Comparison of ENCODE assay signal across 10 cellular contexts in the genomic region with DNA sequence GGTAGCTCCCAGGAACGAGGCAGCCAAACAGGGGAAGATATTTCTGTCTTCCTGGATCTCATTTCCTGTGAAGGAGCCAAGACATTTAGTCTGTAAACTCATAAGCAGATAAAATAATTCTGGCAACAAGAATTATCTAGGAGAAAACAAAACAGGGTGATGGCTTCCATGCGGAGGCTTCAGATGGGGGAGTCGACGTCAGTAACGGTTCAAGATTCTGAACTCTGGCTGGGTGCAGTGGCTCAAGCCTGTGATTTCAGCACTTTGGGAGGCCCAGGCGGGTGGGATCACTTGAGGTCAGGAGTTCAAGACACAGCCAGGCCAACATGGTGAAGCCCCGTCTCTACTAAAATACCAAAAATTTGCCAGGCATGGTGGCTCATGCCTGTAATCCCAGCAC. TPM values are rescaled to one million over a fixed set of nuclear protein-coding genes. Genes with fewer than 3 reads are reported as not detected.
DNase-seq lines count a peak whose midpoint lies in the region; ATAC-seq and TF ChIP-seq lines count a peak whose summit lies in the region.
"Had no signal": no experiment of that assay in that cellular context is flagged by ENCODE, and none has a peak within 500 bp of the region (broad histone marks: within the 10 kb centered on the region; RNA-seq: fewer than 3 reads in every experiment).

No MANE protein-coding gene starts in this region.

- H3K36me3 ChIP-seq in thymus (ENCODE audit: control insufficient read depth, insufficient read depth): peaks cover 6% of the 10 kb centered on the region

- peaks cover 6% of the 10 kb centered on the region for H3K27me3 Mint-ChIP-seq in activated naive CD4-positive, alpha-beta T cell treated with anti-CD3 and anti-CD28 coated beads, Interleukin-2, amount 50 U/mL, for 24 hours
- H3K27me3 Mint-ChIP-seq in activated T-helper 17 cell treated with anti-CD3 and anti-CD28 coated beads, Interleukin-2, amount 50 U/mL, for 72 hours: no peaks in the 10 kb centered on the region

- H3K4me3 ChIP-seq in fibroblast of villous mesenchyme (ENCODE audit: low read depth, low read length) (no peak overlapping the region), thymus (ENCODE audit: low read length) (peak overlapping the region; percentile 92)

- DNase-seq in activated naive CD4-positive, alpha-beta T cell (lab: John Stamatoyannopoulos, UW): no peak
- peak; percentile 45 for DNase-seq in fibroblast of villous mesenchyme (ENCODE audit: low read depth)
- no peak for DNase-seq in NOMO-1 treated with dmso at 0.1 percent for 144 hours (lab: John Stamatoyannopoulos, UW; ENCODE audit: unreplicated experiment)
- DNase-seq: AML-193 had no signal

- ATAC-seq in activated T-helper 17 cell treated with anti-CD3 and anti-CD28 coated beads, Interleukin-2, amount 50 U/mL, for 72 hours (replicated peaks): no peak
- ATAC-seq in HG03280 (IDR thresholded peaks at IDR 0.05; ENCODE audit: unreplicated experiment) (no peak), HG03095 (IDR thresholded peaks at IDR 0.05; ENCODE audit: unreplicated experiment) (no peak)

- no peak overlapping the region for H3K27ac Mint-ChIP-seq in activated naive CD4-positive, alpha-beta T cell treated with anti-CD3 and anti-CD28 coated beads, Interleukin-2, amount 50 U/mL, for 24 hours
- peak overlapping the region; percentile 90 for H3K27ac Mint-ChIP-seq in activated T-helper 17 cell treated with anti-CD3 and anti-CD28 coated beads, Interleukin-2, amount 50 U/mL, for 72 hours

- H3K36me3 Mint-ChIP-seq in activated naive CD4-positive, alpha-beta T cell treated with anti-CD3 and anti-CD28 coated beads, Interleukin-2, amount 50 U/mL, for 24 hours: peaks cover 2% of the 10 kb centered on the region
- H3K36me3 Mint-ChIP-seq in activated T-helper 17 cell treated with anti-CD3 and anti-CD28 coated beads, Interleukin-2, amount 50 U/mL, for 72 hours (ENCODE audit: low read depth): peaks cover 68% of the 10 kb centered on the region

- peaks cover 39% of the 10 kb centered on the region for H3K4me1 ChIP-seq in thymus (ENCODE audit: control insufficient read depth, insufficient read depth, low read length)

- no peak for TF ChIP-seq CTCF in fibroblast of villous mesenchyme (IDR thresholded peaks at IDR 0.05; ENCODE audit: insufficient read depth, low read depth, low read length)

- no peaks in the 10 kb centered on the region for H3K27me3 ChIP-seq in thymus (ENCODE audit: control insufficient read depth, insufficient read depth)

- H3K9me3 Mint-ChIP-seq in activated naive CD4-positive, alpha-beta T cell treated with anti-CD3 and anti-CD28 coated beads, Interleukin-2, amount 50 U/mL, for 24 hours: no peaks in the 10 kb centered on the region
- H3K9me3 Mint-ChIP-seq in activated T-helper 17 cell treated with anti-CD3 and anti-CD28 coated beads, Interleukin-2, amount 50 U/mL, for 72 hours: peaks cover 6% of the 10 kb centered on the region

- WGBS in thymus: 17% methylated on average over 7 of the region's 7 CpGs

- no peaks in the 10 kb centered on the region for H3K9me3 ChIP-seq in thymus (ENCODE audit: control insufficient read depth)

- H3K27ac ChIP-seq in thymus (ENCODE audit: low read depth): peak overlapping the region; percentile 85

- peaks cover 28% of the 10 kb centered on the region for H3K4me1 Mint-ChIP-seq in activated naive CD4-positive, alpha-beta T cell treated with anti-CD3 and anti-CD28 coated beads, Interleukin-2, amount 50 U/mL, for 24 hours
- peaks cover 27% of the 10 kb centered on the region for H3K4me1 Mint-ChIP-seq in activated T-helper 17 cell treated with anti-CD3 and anti-CD28 coated beads, Interleukin-2, amount 50 U/mL, for 72 hours

- peak overlapping the region; percentile 47 for H3K4me3 Mint-ChIP-seq in activated naive CD4-positive, alpha-beta T cell treated with anti-CD3 and anti-CD28 coated beads, Interleukin-2, amount 50 U/mL, for 24 hours
- H3K4me3 Mint-ChIP-seq in activated T-helper 17 cell treated with anti-CD3 and anti-CD28 coated beads, Interleukin-2, amount 50 U/mL, for 72 hours: peak overlapping the region; percentile 98

RNA-seq across cellular contexts. Expression of a gene that starts 1.3 kb away (rescaled TPM):
- total RNA-seq in activated T-helper 17 cell treated with anti-CD3 and anti-CD28 coated beads, Interleukin-2, amount 50 U/mL, for 72 hours: 100 to 1,000 TPM; 202 to 297 TPM
- under 0.01 and 0.32 TPM in 2 replicates for total RNA-seq in fibroblast of villous mesenchyme
- 21.8 TPM for polyA plus RNA-seq in thymus
- total RNA-seq: lung microvascular endothelial cell had no signal

RNA-seq across cellular contexts. Expression of a gene that starts 41.4 kb away (rescaled TPM):
- 10 to 100 TPM; 60.6 to 96.8 TPM for total RNA-seq in activated T-helper 17 cell treated with anti-CD3 and anti-CD28 coated beads, Interleukin-2, amount 50 U/mL, for 72 hours
- not detected in 2 replicates for total RNA-seq in fibroblast of villous mesenchyme
- polyA plus RNA-seq in thymus: 18.6 TPM

RNA-seq across cellular contexts. Expression of a gene that starts 43.0 kb away (rescaled TPM):
- total RNA-seq in activated T-helper 17 cell treated with anti-CD3 and anti-CD28 coated beads, Interleukin-2, amount 50 U/mL, for 72 hours: 1 to 10 TPM; 1.9 to 2.6 TPM
- total RNA-seq in fibroblast of villous mesenchyme: 80.7 and 87.3 TPM in 2 replicates
- polyA plus RNA-seq in thymus: 18.4 TPM

RNA-seq across cellular contexts. Expression of a gene that starts 48.6 kb away (rescaled TPM):
- 10 to 100 TPM; 46.4 to 81.6 TPM for total RNA-seq in activated T-helper 17 cell treated with anti-CD3 and anti-CD28 coated beads, Interleukin-2, amount 50 U/mL, for 72 hours
- 52.7 and 55.1 TPM in 2 replicates for total RNA-seq in fibroblast of villous mesenchyme
- polyA plus RNA-seq in thymus: 62.6 TPM

Comparison
In these comparisons a context has a peak if more than half of its experiments do, and no peak if none do; other contexts are left out.
1. RNA of a gene that starts 1.3 kb away (total RNA-seq): 202 to 297 TPM in activated T-helper 17 cell treated with anti-CD3 and anti-CD28 coated beads, Interleukin-2, amount 50 U/mL, for 72 hours; under 0.01 to 0.32 TPM in fibroblast of villous mesenchyme; every median in the first group is over 100 times any median in the second.
2. RNA of a gene that starts 41.4 kb away (total RNA-seq): 60.6 to 96.8 TPM in activated T-helper 17 cell treated with anti-CD3 and anti-CD28 coated beads, Interleukin-2, amount 50 U/mL, for 72 hours; not detected in fibroblast of villous mesenchyme; every median in the first group is over 10 times any median in the second.
3. RNA of a gene that starts 43.0 kb away (total RNA-seq): 80.7 to 87.3 TPM in fibroblast of villous mesenchyme; 1.9 to 2.6 TPM in activated T-helper 17 cell treated with anti-CD3 and anti-CD28 coated beads, Interleukin-2, amount 50 U/mL, for 72 hours; every median in the first group is over 10 times any median in the second.